In the genomic region with DNA sequence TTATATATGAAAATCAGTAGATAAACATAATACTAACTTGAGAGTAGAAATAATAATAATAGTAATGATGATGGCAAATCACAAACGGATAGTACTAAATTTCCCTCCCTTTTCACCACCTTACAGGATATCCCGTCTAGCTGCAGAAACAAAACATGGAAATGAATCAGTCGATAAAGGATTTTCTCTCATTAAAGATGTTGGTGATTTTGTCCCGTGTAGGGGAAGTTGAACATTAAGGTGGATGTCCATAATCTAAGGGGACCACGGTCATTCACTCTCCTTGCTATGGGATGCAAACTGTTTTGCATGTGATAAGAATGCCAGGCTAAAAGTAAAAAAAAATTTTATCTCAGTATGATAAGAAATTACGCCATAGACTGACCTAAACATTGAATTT, we compare ENCODE assay signal across 18 cellular contexts.
"Had no signal": no experiment of that assay in that cellular context is flagged by ENCODE, and none has a peak within 500 bp of the region (broad histone marks: within the 10 kb centered on the region; RNA-seq: fewer than 3 reads in every experiment).

No MANE protein-coding gene starts in this region.

- H3K27ac Mint-ChIP-seq: effector memory CD8-positive, alpha-beta T cell; naive thymus-derived CD8-positive, alpha-beta T cell; progenitor cell of endocrine pancreas; stimulated activated naive B cell treated with anti-CD40 and anti-IgM and Interleukin-4, amounts not matched to agents 10 μg/mL and 1 μg/mL and 100 μg/mL, for 72 hours; stimulated activated naive CD8-positive, alpha-beta T cell treated with anti-CD3 and anti-CD28 coated beads, Interleukin-15, amount 100 ng/mL, for 72 hours had no signal

- H3K36me3 Mint-ChIP-seq: naive thymus-derived CD8-positive, alpha-beta T cell; stimulated activated naive B cell treated with anti-CD40 and anti-IgM and Interleukin-4, amounts not matched to agents 10 μg/mL and 1 μg/mL and 100 μg/mL, for 72 hours had no signal

- H3K9me3 ChIP-seq: mucosa of descending colon, pancreas, testis had no signal

- ATAC-seq: effector memory CD8-positive, alpha-beta T cell; mucosa of descending colon; naive thymus-derived CD8-positive, alpha-beta T cell; pancreas; sciatic nerve; stimulated activated naive B cell treated with anti-CD40 and anti-IgM and Interleukin-4, amounts not matched to agents 10 μg/mL and 1 μg/mL and 100 μg/mL, for 72 hours; stimulated activated naive CD8-positive, alpha-beta T cell treated with anti-CD3 and anti-CD28 coated beads, Interleukin-15, amount 100 ng/mL, for 72 hours had no signal

- H3K27ac ChIP-seq: foreskin keratinocyte, pancreas had no signal

- H3K4me1 Mint-ChIP-seq: stimulated activated naive B cell treated with anti-CD40 and anti-IgM and Interleukin-4, amounts not matched to agents 10 μg/mL and 1 μg/mL and 100 μg/mL, for 72 hours had no signal

- H3K27me3 ChIP-seq: foreskin keratinocyte, testis had no signal

- H3K4me3 Mint-ChIP-seq: central memory CD8-positive, alpha-beta T cell; effector memory CD8-positive, alpha-beta T cell; naive thymus-derived CD8-positive, alpha-beta T cell; neural crest cell; stimulated activated naive B cell treated with anti-CD40 and anti-IgM and Interleukin-4, amounts not matched to agents 10 μg/mL and 1 μg/mL and 100 μg/mL, for 72 hours; stimulated activated naive CD8-positive, alpha-beta T cell treated with anti-CD3 and anti-CD28 coated beads, Interleukin-15, amount 100 ng/mL, for 72 hours had no signal

- H3K4me1 ChIP-seq: foreskin keratinocyte, pancreas, testis had no signal

- H3K36me3 ChIP-seq: pancreas had no signal

- DNase-seq: cortex of kidney; effector memory CD8-positive, alpha-beta T cell; erythroblast; kidney; left cardiac atrium; mucosa of descending colon; naive thymus-derived CD8-positive, alpha-beta T cell; pancreas; stimulated activated CD4-positive, alpha-beta T cell treated with anti-CD3 and anti-CD28 coated beads, Interleukin-2, amount 100 ng/mL, for 24 hours; stimulated activated CD4-positive, alpha-beta T cell treated with anti-CD3 and anti-CD28 coated beads, Interleukin-4, amount 100 ng/mL, for 4 hours; stimulated activated naive B cell treated with anti-CD40 and anti-IgM and Interleukin-4, amounts not matched to agents 10 μg/mL and 1 μg/mL and 100 μg/mL, for 72 hours; stimulated activated naive CD8-positive, alpha-beta T cell treated with anti-CD3 and anti-CD28 coated beads, Interleukin-15, amount 100 ng/mL, for 72 hours; testis had no signal

- H3K9me3 Mint-ChIP-seq: central memory CD8-positive, alpha-beta T cell; naive thymus-derived CD8-positive, alpha-beta T cell; stimulated activated naive B cell treated with anti-CD40 and anti-IgM and Interleukin-4, amounts not matched to agents 10 μg/mL and 1 μg/mL and 100 μg/mL, for 72 hours had no signal

- H3K4me3 ChIP-seq: mucosa of descending colon, pancreas, testis had no signal
